Comparison of ENCODE assay signal across 12 cellular contexts in the genomic region with DNA sequence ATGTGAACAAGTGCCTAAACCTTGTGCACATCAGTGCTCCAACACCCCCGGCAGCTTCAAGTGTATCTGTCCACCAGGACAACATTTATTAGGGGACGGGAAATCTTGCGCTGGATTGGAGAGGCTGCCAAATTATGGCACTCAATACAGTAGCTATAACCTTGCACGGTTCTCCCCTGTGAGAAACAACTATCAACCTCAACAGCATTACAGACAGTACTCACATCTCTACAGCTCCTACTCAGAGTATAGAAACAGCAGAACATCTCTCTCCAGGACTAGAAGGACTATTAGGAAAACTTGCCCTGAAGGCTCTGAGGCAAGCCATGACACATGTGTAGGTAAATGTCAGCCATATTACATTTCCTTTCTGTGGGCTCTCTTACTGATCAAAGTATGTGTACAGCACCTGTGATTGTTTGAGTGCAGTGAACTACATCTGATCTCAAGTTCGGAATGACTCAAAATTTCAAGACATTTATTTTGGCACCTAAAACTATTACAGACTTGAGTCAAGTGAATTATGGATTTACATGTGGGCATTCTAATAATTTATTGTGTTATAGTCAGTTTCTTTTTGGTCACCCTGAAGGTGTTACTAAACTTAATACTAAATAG.
A peak's percentile ranks its signal among the peaks of the same experiment; 100 is the strongest.
DNase-seq lines count a peak whose midpoint lies in the region; ATAC-seq and TF ChIP-seq lines count a peak whose summit lies in the region.
"Had no signal": no experiment of that assay in that cellular context is flagged by ENCODE, and none has a peak within 500 bp of the region (broad histone marks: within the 10 kb centered on the region; RNA-seq: fewer than 3 reads in every experiment).

No MANE protein-coding gene starts in this region.

- peaks cover 31% of the 10 kb centered on the region for H3K27me3 Mint-ChIP-seq in stimulated activated naive CD8-positive, alpha-beta T cell treated with anti-CD3 and anti-CD28 coated beads, Interleukin-15, amount 100 ng/mL, for 72 hours

- no peaks in the 10 kb centered on the region for H3K9me3 Mint-ChIP-seq in stimulated activated naive CD8-positive, alpha-beta T cell treated with anti-CD3 and anti-CD28 coated beads, Interleukin-15, amount 100 ng/mL, for 72 hours
- H3K9me3 Mint-ChIP-seq: neural crest cell had no signal

- TF ChIP-seq CTCF in RWPE1 (conservative IDR thresholded peaks at IDR 0.05; ENCODE audit: low read depth) (no peak), osteoblast (IDR thresholded peaks at IDR 0.05; ENCODE audit: extremely low read depth, low read depth, low read length) (no peak), stomach (IDR thresholded peaks at IDR 0.05) (no peak), lower lobe of right lung (IDR thresholded peaks at IDR 0.05) (no peak)

- 88 to 93% (median 91%) methylated on average over 5 of the region's 5 CpGs for WGBS in stomach, 5 donors

- H3K27me3 ChIP-seq in osteoblast (ENCODE audit: insufficient read depth, low read length) (no peaks in the 10 kb centered on the region), stomach (no peaks in the 10 kb centered on the region), lower lobe of right lung (ENCODE audit: low read depth) (no peaks in the 10 kb centered on the region)
- H3K27me3 ChIP-seq: sigmoid colon had no signal

- no peak overlapping the region for H3K27ac ChIP-seq in RWPE1
- H3K27ac ChIP-seq in osteoblast (ENCODE audit: low read depth, low read length), result peak overlapping the region; percentile 48
- H3K27ac ChIP-seq in stomach, result no peak overlapping the region
- H3K27ac ChIP-seq in lower lobe of right lung, result no peak overlapping the region
- H3K27ac ChIP-seq: sigmoid colon had no signal

- H3K79me2 ChIP-seq in osteoblast (ENCODE audit: insufficient read depth, low read length), result no peaks in the 10 kb centered on the region

- ATAC-seq in GM18870 (IDR thresholded peaks at IDR 0.05; ENCODE audit: unreplicated experiment) (peak; percentile 66), HG03280 (IDR thresholded peaks at IDR 0.05; ENCODE audit: unreplicated experiment) (peak; percentile 43), lower lobe of right lung (no peak)
- ATAC-seq in stimulated activated naive CD8-positive, alpha-beta T cell treated with anti-CD3 and anti-CD28 coated beads, Interleukin-15, amount 100 ng/mL, for 72 hours, result no peak
- ATAC-seq: Panc1 had no signal

- H3K4me3 Mint-ChIP-seq in stimulated activated naive CD8-positive, alpha-beta T cell treated with anti-CD3 and anti-CD28 coated beads, Interleukin-15, amount 100 ng/mL, for 72 hours, result no peak overlapping the region
- H3K4me3 Mint-ChIP-seq: neural crest cell had no signal

- intact Hi-C loops in stomach (cut with DNase I; ENCODE audit: low total_unique reads) (no loop called here), lower lobe of right lung (cut with DNase I) (no loop called here)

- no peaks in the 10 kb centered on the region for H3K4me1 Mint-ChIP-seq in stimulated activated naive CD8-positive, alpha-beta T cell treated with anti-CD3 and anti-CD28 coated beads, Interleukin-15, amount 100 ng/mL, for 72 hours
- H3K4me1 Mint-ChIP-seq: neural crest cell had no signal

- no peak for TF ChIP-seq POLR2A in stomach (IDR thresholded peaks at IDR 0.05)

- no peak overlapping the region for H3K27ac Mint-ChIP-seq in stimulated activated naive CD8-positive, alpha-beta T cell treated with anti-CD3 and anti-CD28 coated beads, Interleukin-15, amount 100 ng/mL, for 72 hours

- peak overlapping the region; percentile 66 for H3K4me3 ChIP-seq in osteoblast (ENCODE audit: insufficient read depth, low read length)
- H3K4me3 ChIP-seq in stomach, result no peak overlapping the region
- no peak overlapping the region for H3K4me3 ChIP-seq in lower lobe of right lung

- CTCF ChIA-PET in RWPE1 (lab: Yijun Ruan, JAX), result interaction anchor here (0.9 kb wide), 1 partner anchor 34 kb away, joined by 3 read pairs; no protein-coding TSS in a partner anchor

- peak overlapping the region; percentile 83 for H3K4me2 ChIP-seq in osteoblast (ENCODE audit: insufficient read depth, low read length)

- H3K9me3 ChIP-seq in osteoblast (ENCODE audit: low read depth, low read length) (no peaks in the 10 kb centered on the region), stomach (no peaks in the 10 kb centered on the region), lower lobe of right lung (no peaks in the 10 kb centered on the region)
- H3K9me3 ChIP-seq: sigmoid colon had no signal

- H4K20me1 ChIP-seq in osteoblast (ENCODE audit: insufficient read depth, low read length), result no peaks in the 10 kb centered on the region

- peak; percentile 26 for DNase-seq in RWPE1 (ENCODE audit: low spot score)
- no peak for DNase-seq in osteoblast (ENCODE audit: insufficient read length, low spot score, missing footprints)
- no peak for DNase-seq in stomach
- no peak for DNase-seq in stimulated activated naive CD8-positive, alpha-beta T cell treated with anti-CD3 and anti-CD28 coated beads, Interleukin-15, amount 100 ng/mL, for 72 hours
- DNase-seq in lower lobe of right lung, result no peak
- DNase-seq: activated CD4-positive, alpha-beta T cell treated with anti-CD3 and anti-CD28 coated beads for 48 hours; sigmoid colon; T-helper 2 cell had no signal

- peak overlapping the region; percentile 88 for H2AFZ ChIP-seq in osteoblast (ENCODE audit: low read length)

- peaks cover 21% of the 10 kb centered on the region for H3K4me1 ChIP-seq in osteoblast (ENCODE audit: insufficient read depth, low read length)
- no peaks in the 10 kb centered on the region for H3K4me1 ChIP-seq in stomach
- H3K4me1 ChIP-seq in lower lobe of right lung, result peaks cover 2% of the 10 kb centered on the region
- H3K4me1 ChIP-seq: sigmoid colon had no signal

- POLR2A ChIA-PET in RWPE1 (lab: Yijun Ruan, JAX; ENCODE audit: low non-redundant PET), result no interaction called here

- H3K36me3 ChIP-seq in osteoblast (ENCODE audit: insufficient read depth, low read length) (no peaks in the 10 kb centered on the region), stomach (no peaks in the 10 kb centered on the region), lower lobe of right lung (no peaks in the 10 kb centered on the region)
- H3K36me3 ChIP-seq: sigmoid colon had no signal

- no peak for TF ChIP-seq EP300 in stomach (IDR thresholded peaks at IDR 0.05)

Comparison
In these comparisons a context has a peak if more than half of its experiments do, and no peak if none do; other contexts are left out.
1. ATAC-seq: peak in GM18870 (single experiment) and HG03280 (single experiment); none in stimulated activated naive CD8-positive, alpha-beta T cell treated with anti-CD3 and anti-CD28 coated beads, Interleukin-15, amount 100 ng/mL, for 72 hours (single experiment) and lower lobe of right lung (0 of 2).